In the genomic region with DNA sequence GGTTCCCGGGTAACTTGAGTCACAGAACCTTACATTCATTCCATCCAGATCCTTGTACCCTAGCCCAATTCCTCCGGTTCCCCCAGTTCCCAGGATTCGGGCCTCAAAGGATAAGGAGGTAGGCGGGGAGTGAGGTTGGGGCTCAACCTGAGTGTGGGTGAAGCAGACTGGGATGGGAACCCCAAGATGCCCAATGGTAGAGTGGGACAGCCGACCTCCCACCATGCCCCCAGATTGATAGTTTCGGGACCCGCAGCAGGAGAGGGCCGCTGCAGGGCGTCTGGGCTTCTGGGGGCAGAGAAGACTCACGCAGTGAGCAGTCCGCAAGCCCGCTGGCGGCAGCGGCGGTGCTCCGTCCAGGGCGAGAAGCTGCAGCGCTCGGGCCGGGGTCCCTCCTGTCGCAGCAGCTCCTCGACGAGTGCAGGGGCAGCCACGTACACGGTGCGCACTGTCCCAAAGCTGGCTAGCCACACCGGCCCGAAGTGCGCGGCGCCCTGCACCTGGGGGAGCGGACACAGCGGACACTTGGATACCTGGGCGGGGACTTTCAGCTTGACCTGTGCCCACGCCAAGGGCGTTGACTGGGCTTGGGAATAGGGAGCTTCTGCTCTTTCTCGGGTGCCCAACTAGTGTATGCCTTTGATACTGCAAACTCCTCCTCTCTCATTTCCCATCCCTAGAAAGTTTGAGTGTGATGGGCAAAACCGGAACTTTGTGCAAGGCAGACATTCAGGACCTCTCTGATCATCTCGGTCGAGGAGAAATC, we compare ENCODE assay signal across 6 cellular contexts. TPM values are rescaled to one million over a fixed set of nuclear protein-coding genes. Genes with fewer than 3 reads are reported as not detected.
DNase-seq lines count a peak whose midpoint lies in the region; ATAC-seq and TF ChIP-seq lines count a peak whose summit lies in the region.

No MANE protein-coding gene starts in this region.

- TF ChIP-seq EP300 in gastroesophageal sphincter (IDR thresholded peaks at IDR 0.05), result no peak

- H3K4me1 ChIP-seq in gastroesophageal sphincter, result peaks cover 0 to 33% (median 28%) of the 10 kb centered on the region in 3 donors

- TF ChIP-seq POLR2A in gastroesophageal sphincter (IDR thresholded peaks at IDR 0.05), result no peak

- H3K27me3 Mint-ChIP-seq in type B pancreatic cell, result peaks cover 75% of the 10 kb centered on the region

- peak; percentile 31 for DNase-seq in activated T-cell treated with anti-CD3 and anti-CD28 coated beads, Interleukin-2, amount 50 U/mL, for 1 hour
- DNase-seq in activated T-cell treated with anti-CD3 and anti-CD28 coated beads for 4 hours (no peak), type B pancreatic cell (ENCODE audit: extremely low spot score, unreplicated experiment) (no peak), RPMI8226 (no peak)

- peaks cover 63% of the 10 kb centered on the region for H3K27me3 ChIP-seq in gastroesophageal sphincter

- peak overlapping the region; percentile 70 for H3K4me3 Mint-ChIP-seq in type B pancreatic cell

- ATAC-seq in gastroesophageal sphincter (peak; percentile 6), GM18868 (IDR thresholded peaks at IDR 0.05; ENCODE audit: unreplicated experiment) (no peak)

- H3K9me3 ChIP-seq in gastroesophageal sphincter, result no peaks in the 10 kb centered on the region

- H3K9me3 Mint-ChIP-seq in type B pancreatic cell, result no peaks in the 10 kb centered on the region

- TF ChIP-seq CTCF in gastroesophageal sphincter (IDR thresholded peaks at IDR 0.05), result no peak
- no peak for TF ChIP-seq CTCF in type B pancreatic cell (conservative IDR thresholded peaks at IDR 0.05)

- no peak overlapping the region for H3K27ac Mint-ChIP-seq in type B pancreatic cell

- peak overlapping the region in 1 of 2 donors; percentile 42 for H3K4me3 ChIP-seq in gastroesophageal sphincter

- WGBS in gastroesophageal sphincter (ENCODE audit: low coverage in 1 of 2), 2 donors, result 0% methylated on average over 2 of the region's 40 CpGs; no CpG with 5 or more reads in 1 of the 2 donors

- H3K27ac ChIP-seq in gastroesophageal sphincter, result no peak overlapping the region

- H3K36me3 ChIP-seq in gastroesophageal sphincter, result peaks cover 0 to 27% of the 10 kb centered on the region in 2 donors

- H3K4me1 Mint-ChIP-seq in type B pancreatic cell (ENCODE audit: unreplicated experiment), result peaks cover 11% of the 10 kb centered on the region

- peaks cover 22% of the 10 kb centered on the region for H3K36me3 Mint-ChIP-seq in type B pancreatic cell

RNA-seq across cellular contexts. Expression of gene CYP27B1, which starts 1.0 kb away (rescaled TPM):
- total RNA-seq in gastroesophageal sphincter (under 1 TPM in 3 of 4 donors, not detected in 1; 0.27 to 0.57 (median 0.31) TPM), type B pancreatic cell (ENCODE audit: low replicate concordance) (1.4 and 2.2 TPM in 2 replicates)

RNA-seq across cellular contexts. Expression of gene METTL1, which starts 6.0 kb away (rescaled TPM):
- total RNA-seq in gastroesophageal sphincter, result 10 to 100 TPM in 1 of 4 donors, 1 to 10 TPM in 3; 4.8 to 11.0 (median 7.8) TPM
- 29.3 and 31.1 TPM in 2 replicates for total RNA-seq in type B pancreatic cell (ENCODE audit: low replicate concordance)

RNA-seq across cellular contexts. Expression of gene EEF1AKMT3, which starts 6.5 kb away (rescaled TPM):
- 10 to 100 TPM; 10.8 to 19.5 (median 11.7) TPM for total RNA-seq in gastroesophageal sphincter
- total RNA-seq in type B pancreatic cell (ENCODE audit: low replicate concordance), result 5.1 and 6.0 TPM in 2 replicates

RNA-seq across cellular contexts. Expression of gene MARCHF9, which starts 11.0 kb away (rescaled TPM):
- total RNA-seq in gastroesophageal sphincter (10 to 100 TPM in 1 of 4 donors, 1 to 10 TPM in 3; 3.4 to 11.1 (median 7.9) TPM), type B pancreatic cell (ENCODE audit: low replicate concordance) (15.0 and 20.1 TPM in 2 replicates)

RNA-seq across cellular contexts. Expression of gene CDK4, which starts 13.8 kb away (rescaled TPM):
- 100 to 1,000 TPM in 2 of 4 donors, 10 to 100 TPM in 2; 56.7 to 107 (median 101) TPM for total RNA-seq in gastroesophageal sphincter
- total RNA-seq in type B pancreatic cell (ENCODE audit: low replicate concordance), result 124 and 193 TPM in 2 replicates
